In the genomic region with DNA sequence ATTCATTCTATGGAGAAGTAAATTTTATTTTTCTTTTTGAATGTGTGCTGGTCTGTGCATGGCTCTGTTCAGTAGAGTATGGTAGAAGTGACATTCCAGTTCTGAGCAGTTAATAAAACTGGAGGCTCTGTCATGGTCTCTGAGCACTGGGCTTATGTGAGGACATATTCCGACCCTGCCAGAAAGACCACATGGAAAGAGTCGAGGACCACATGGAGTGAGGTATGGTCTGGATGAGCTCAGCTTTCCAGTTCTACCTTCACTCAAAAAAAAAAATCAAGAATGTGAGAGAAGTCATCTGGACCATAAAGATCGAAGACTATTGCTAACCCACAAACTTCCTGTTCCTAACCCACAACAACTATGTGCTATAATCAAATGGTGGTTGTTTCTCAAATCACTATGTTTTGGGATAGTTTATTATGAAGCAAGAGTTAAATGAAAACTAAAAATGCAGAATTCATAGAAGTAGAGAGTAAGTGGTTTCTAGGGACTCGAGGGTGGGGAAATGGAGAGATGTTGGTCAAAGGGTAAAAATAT, we compare ENCODE assay signal across 34 cellular contexts.
"Had no signal": no experiment of that assay in that cellular context is flagged by ENCODE, and none has a peak within 500 bp of the region (broad histone marks: within the 10 kb centered on the region; RNA-seq: fewer than 3 reads in every experiment).

No MANE protein-coding gene starts in this region.

- H3K27me3 ChIP-seq: MG63, SJCRH30 had no signal

- H3K36me3 ChIP-seq: MG63, SJCRH30 had no signal

- H3K4me1 ChIP-seq: SJCRH30 had no signal

- DNase-seq: Kasumi-1, MG63, NCI-H1048, NCI-H1092 treated with DMSO at 0.1 percent for 48 hours, NCI-H1105 treated with DMSO at 0.1 percent for 48 hours, NCI-H1417, NCI-H1436, NCI-H146, NCI-H1694, NCI-H187, NCI-H1930, NCI-H2029 treated with DMSO at 0.1 percent for 48 hours, NCI-H2081 treated with DMSO at 0.1 percent for 48 hours, NCI-H2107, NCI-H2171, NCI-H226, NCI-H446 treated with DMSO at 0.1 percent for 48 hours, NCI-H510A, NCI-H524, NCI-H526, NCI-H69, NCI-H748 treated with DMSO at 0.1 percent for 48 hours, NCI-H82, PC-9, SHP77, SIG-M5, SJCRH30, SW 1271 had no signal

- H3K9me3 ChIP-seq: MG63, SJCRH30 had no signal

- H3K4me2 ChIP-seq: KMS-11, PC-9 had no signal

- H2AFZ ChIP-seq: PC-9 had no signal

- H3K27ac ChIP-seq: KMS-11, PC-9, RWPE1, SJCRH30, SK-N-MC had no signal

- H3K4me3 ChIP-seq: MG63, PC-9, SJCRH30, SK-N-MC had no signal

- ATAC-seq: Panc1, Right ventricle myocardium inferior, SK-N-SH treated with all-trans-retinoic acid at 6 μM for 48 hours had no signal

- H3K9ac ChIP-seq: KMS-11 had no signal
